ENCODE assay signal across 12 cellular contexts in genomic region chr2:216090369-216090786, GRCh38. TPM values are rescaled to one million over a fixed set of nuclear protein-coding genes. Genes with fewer than 3 reads are reported as not detected.
DNase-seq lines count a peak whose midpoint lies in the region; ATAC-seq and TF ChIP-seq lines count a peak whose summit lies in the region.
"Had no signal": no experiment of that assay in that cellular context is flagged by ENCODE, and none has a peak within 500 bp of the region (broad histone marks: within the 10 kb centered on the region; RNA-seq: fewer than 3 reads in every experiment).

No MANE protein-coding gene starts in this region.

- no peak for TF ChIP-seq EP300 in upper lobe of left lung (IDR thresholded peaks at IDR 0.05)

- no peak for TF ChIP-seq POLR2A in upper lobe of left lung (IDR thresholded peaks at IDR 0.05)

- DNase-seq in GM13977 (ENCODE audit: low spot score) (peak; percentile 55), LHCN-M2 (ENCODE audit: low read depth) (peak; percentile 61), fibroblast of villous mesenchyme (ENCODE audit: low read depth) (peak; percentile 18), upper lobe of left lung (no peak), NCI-H187 treated with DMSO at 0.1 percent for 48 hours (lab: John Stamatoyannopoulos, UW) (no peak), SKM-1 (lab: John Stamatoyannopoulos, UW; ENCODE audit: unreplicated experiment) (no peak)
- DNase-seq in activated CD4-positive, alpha-beta T cell treated with anti-CD3 and anti-CD28 coated beads for 4 hours, result no peak
- DNase-seq: COR-L47, gastrocnemius medialis, lower lobe of right lung had no signal

- WGBS in upper lobe of left lung, 2 donors, result 97 to 100% methylated on average over 1 of the region's 1 CpG

- in situ Hi-C loops in GM13977 (cut with MboI; ENCODE audit: low pct_unique_long_range_greater_than_20kb, low sequenced_read_pairs, unreplicated experiment), result no loop called here

- TF ChIP-seq CTCF in GM13977 (IDR thresholded peaks at IDR 0.05; ENCODE audit: extremely low read depth, insufficient read depth, missing control alignments) (no peak), fibroblast of villous mesenchyme (IDR thresholded peaks at IDR 0.05; ENCODE audit: insufficient read depth, low read depth, low read length) (no peak), upper lobe of left lung (IDR thresholded peaks at IDR 0.05) (no peak)

- H3K4me1 ChIP-seq in upper lobe of left lung, result no peaks in the 10 kb centered on the region
- H3K4me1 ChIP-seq: gastrocnemius medialis, lower lobe of right lung, prostate gland had no signal

- H3K27ac ChIP-seq in upper lobe of left lung, result no peak overlapping the region
- H3K27ac ChIP-seq: gastrocnemius medialis, lower lobe of right lung had no signal

- no peaks in the 10 kb centered on the region for H3K36me3 ChIP-seq in upper lobe of left lung
- H3K36me3 ChIP-seq: gastrocnemius medialis, lower lobe of right lung, prostate gland had no signal

- H3K4me3 ChIP-seq in fibroblast of villous mesenchyme (ENCODE audit: low read depth, low read length) (no peak overlapping the region), upper lobe of left lung (no peak overlapping the region)
- H3K4me3 ChIP-seq: gastrocnemius medialis, lower lobe of right lung, prostate gland had no signal

- no peaks in the 10 kb centered on the region for H3K27me3 ChIP-seq in upper lobe of left lung
- H3K27me3 ChIP-seq: gastrocnemius medialis had no signal

- ATAC-seq in GM21423 (IDR thresholded peaks at IDR 0.05; ENCODE audit: unreplicated experiment), result peak; percentile 47
- ATAC-seq in upper lobe of left lung (ENCODE audit: low FRiP score in 2 of 2), result no peak
- ATAC-seq: gastrocnemius medialis, lower lobe of right lung had no signal

- no peaks in the 10 kb centered on the region for H3K9me3 ChIP-seq in upper lobe of left lung
- H3K9me3 ChIP-seq: gastrocnemius medialis, lower lobe of right lung, prostate gland had no signal

RNA-seq across cellular contexts. Expression of gene TMEM169, which starts 8.7 kb away (rescaled TPM):
- total RNA-seq in LHCN-M2 (2014; rRNA removed), result 4.6 and 5.1 TPM in 2 replicates
- polyA plus RNA-seq in LHCN-M2 (2012), result 5.3 TPM
- total RNA-seq in fibroblast of villous mesenchyme, result 0.32 and 0.43 TPM in 2 replicates
- total RNA-seq in upper lobe of left lung, result 1 to 10 TPM in 1 of 6 donors, under 1 TPM in 3, not detected in 2; 0.15 to 1.1 (median 0.80) TPM
- total RNA-seq: gastrocnemius medialis had no signal

RNA-seq across cellular contexts. Expression of gene PECR, which starts 8.8 kb away (rescaled TPM):
- total RNA-seq in LHCN-M2 (2014; rRNA removed) (9.2 and 12.0 TPM in 2 replicates), fibroblast of villous mesenchyme (9.9 and 12.6 TPM in 2 replicates), upper lobe of left lung (10 to 100 TPM; 11.9 to 39.8 (median 20.3) TPM)
- 10.8 TPM for polyA plus RNA-seq in LHCN-M2 (2012)

RNA-seq across cellular contexts. Expression of gene XRCC5, which starts 18.8 kb away (rescaled TPM):
- total RNA-seq in LHCN-M2 (2014; rRNA removed), result 374 and 398 TPM in 2 replicates
- polyA plus RNA-seq in LHCN-M2 (2012), result 169 TPM
- total RNA-seq in fibroblast of villous mesenchyme, result 220 and 278 TPM in 2 replicates
- total RNA-seq in upper lobe of left lung, result 100 to 1,000 TPM in 5 of 6 donors, 10 to 100 TPM in 1; 57.3 to 163 (median 131) TPM

Comparison
In these comparisons a context has a peak if more than half of its experiments do, and no peak if none do; other contexts are left out.
1. DNase-seq: peak in GM13977 (single experiment), LHCN-M2 (single experiment) and fibroblast of villous mesenchyme (single experiment); none in upper lobe of left lung (0 of 2), NCI-H187 treated with DMSO at 0.1 percent for 48 hours (single experiment), SKM-1 (single experiment) and activated CD4-positive, alpha-beta T cell treated with anti-CD3 and anti-CD28 coated beads for 4 hours (0 of 2).